ENCODE assay signal across 14 cellular contexts in genomic region chr4:151052785-151053184, GRCh38.
"Had no signal": no experiment of that assay in that cellular context is flagged by ENCODE, and none has a peak within 500 bp of the region (broad histone marks: within the 10 kb centered on the region; RNA-seq: fewer than 3 reads in every experiment).

No MANE protein-coding gene starts in this region.

- DNase-seq: activated CD4-positive, alpha-beta T cell treated with anti-CD3 and anti-CD28 coated beads, Interleukin-2, amount 50 U/mL, for 4 hours; activated CD8-positive, alpha-beta memory T cell treated with anti-CD3 and anti-CD28 coated beads, Interleukin-2, amount 10 ng/mL, durations not matched to agents 7 days and 5 days; activated gamma-delta T cell treated with Interleukin-2 at 50 U/mL for 16 hours; activated naive CD8-positive, alpha-beta T cell treated with anti-CD3 and anti-CD28 coated beads for 36 hours; activated T-cell treated with anti-CD3 and anti-CD28 coated beads, Interleukin-2, amount 50 U/mL, for 4 hours; dorsolateral prefrontal cortex; esophagus squamous epithelium; foreskin fibroblast; immature natural killer cell; left cardiac atrium; mucosa of descending colon; naive thymus-derived CD8-positive, alpha-beta T cell; right cardiac atrium had no signal

- H3K36me3 Mint-ChIP-seq: activated naive CD8-positive, alpha-beta T cell treated with anti-CD3 and anti-CD28 coated beads for 36 hours; immature natural killer cell; naive thymus-derived CD8-positive, alpha-beta T cell; stimulated activated memory B cell treated with anti-CD40 and anti-IgM and Interleukin-4, amounts not matched to agents 10 μg/mL and 1 μg/mL and 100 μg/mL, for 72 hours had no signal

- H3K9me3 Mint-ChIP-seq: activated T-cell treated with anti-CD3 and anti-CD28 coated beads, Interleukin-2, amount 50 U/mL, for 4 hours; immature natural killer cell; naive thymus-derived CD8-positive, alpha-beta T cell; stimulated activated memory B cell treated with anti-CD40 and anti-IgM and Interleukin-4, amounts not matched to agents 10 μg/mL and 1 μg/mL and 100 μg/mL, for 72 hours had no signal

- H3K27ac Mint-ChIP-seq: activated CD8-positive, alpha-beta memory T cell treated with anti-CD3 and anti-CD28 coated beads, Interleukin-2, amount 10 ng/mL, durations not matched to agents 7 days and 5 days; activated naive CD8-positive, alpha-beta T cell treated with anti-CD3 and anti-CD28 coated beads for 36 hours; immature natural killer cell; naive thymus-derived CD8-positive, alpha-beta T cell; stimulated activated memory B cell treated with anti-CD40 and anti-IgM and Interleukin-4, amounts not matched to agents 10 μg/mL and 1 μg/mL and 100 μg/mL, for 72 hours had no signal

- H3K4me1 Mint-ChIP-seq: activated CD8-positive, alpha-beta memory T cell treated with anti-CD3 and anti-CD28 coated beads, Interleukin-2, amount 10 ng/mL, durations not matched to agents 7 days and 5 days; immature natural killer cell; naive thymus-derived CD8-positive, alpha-beta T cell; stimulated activated memory B cell treated with anti-CD40 and anti-IgM and Interleukin-4, amounts not matched to agents 10 μg/mL and 1 μg/mL and 100 μg/mL, for 72 hours had no signal

- H3K27me3 Mint-ChIP-seq: activated naive CD8-positive, alpha-beta T cell treated with anti-CD3 and anti-CD28 coated beads for 36 hours; naive thymus-derived CD8-positive, alpha-beta T cell; stimulated activated memory B cell treated with anti-CD40 and anti-IgM and Interleukin-4, amounts not matched to agents 10 μg/mL and 1 μg/mL and 100 μg/mL, for 72 hours had no signal

- ATAC-seq: activated CD8-positive, alpha-beta memory T cell treated with anti-CD3 and anti-CD28 coated beads, Interleukin-2, amount 10 ng/mL, durations not matched to agents 7 days and 5 days; activated T-cell treated with anti-CD3 and anti-CD28 coated beads, Interleukin-2, amount 50 U/mL, for 4 hours; left cardiac atrium; mucosa of descending colon; naive thymus-derived CD8-positive, alpha-beta T cell; right cardiac atrium; stimulated activated memory B cell treated with anti-CD40 and anti-IgM and Interleukin-4, amounts not matched to agents 10 μg/mL and 1 μg/mL and 100 μg/mL, for 72 hours had no signal

- H3K4me3 Mint-ChIP-seq: activated CD8-positive, alpha-beta memory T cell treated with anti-CD3 and anti-CD28 coated beads, Interleukin-2, amount 10 ng/mL, durations not matched to agents 7 days and 5 days; activated naive CD8-positive, alpha-beta T cell treated with anti-CD3 and anti-CD28 coated beads for 36 hours; activated T-cell treated with anti-CD3 and anti-CD28 coated beads, Interleukin-2, amount 50 U/mL, for 4 hours; immature natural killer cell; naive thymus-derived CD8-positive, alpha-beta T cell; stimulated activated memory B cell treated with anti-CD40 and anti-IgM and Interleukin-4, amounts not matched to agents 10 μg/mL and 1 μg/mL and 100 μg/mL, for 72 hours had no signal
